In genomic region chr1:183553769-183554168, GRCh38 we compare ENCODE assay signal across 23 cellular contexts. TPM values are rescaled to one million over a fixed set of nuclear protein-coding genes. Genes with fewer than 3 reads are reported as not detected.
A peak's percentile ranks its signal among the peaks of the same experiment; 100 is the strongest.
DNase-seq lines count a peak whose midpoint lies in the region; ATAC-seq, FAIRE-seq and TF ChIP-seq lines count a peak whose summit lies in the region.
"Had no signal": no experiment of that assay in that cellular context is flagged by ENCODE, and none has a peak within 500 bp of the region (broad histone marks: within the 10 kb centered on the region; RNA-seq: fewer than 3 reads in every experiment).

No MANE protein-coding gene starts in this region.

- TF ChIP-seq CTCF in CD4-positive, alpha-beta T cell (IDR thresholded peaks at IDR 0.05): no peak
- no peak for TF ChIP-seq CTCF in GM12878 (IDR thresholded peaks at IDR 0.05 in 2 of 3, conservative IDR thresholded peaks at IDR 0.05 in 1 of 3; ENCODE audit: control insufficient read depth in 2 of 3, extremely low read depth in 1 of 3, insufficient read depth in 1 of 3, low read depth in 3 of 3, low read length in 3 of 3)

- H3K27me3 ChIP-seq in CD4-positive, alpha-beta T cell (ENCODE audit: control insufficient read depth, insufficient read depth, low read length): no peaks in the 10 kb centered on the region
- no peaks in the 10 kb centered on the region for H3K27me3 ChIP-seq in GM12878 (replicated peaks in 1 of 2; ENCODE audit: control insufficient read depth in 2 of 2, insufficient read depth in 2 of 2, low read length in 1 of 2)
- H3K27me3 ChIP-seq: body of pancreas, Peyer's patch, transverse colon had no signal

- TF ChIP-seq EP300 in GM12878 (IDR thresholded peaks at IDR 0.05; ENCODE audit: borderline replicate concordance in 1 of 2, control insufficient read depth in 1 of 2, low read depth in 2 of 2, low read length in 2 of 2): no peak

- H3K4me1 Mint-ChIP-seq in CD4-positive, alpha-beta T cell (ENCODE audit: low read depth): no peaks in the 10 kb centered on the region
- H3K4me1 Mint-ChIP-seq in naive thymus-derived CD8-positive, alpha-beta T cell: peaks cover 0 to 7% (median 1%) of the 10 kb centered on the region in 4 donors
- H3K4me1 Mint-ChIP-seq: CD4-positive, alpha-beta memory T cell; stimulated activated naive CD8-positive, alpha-beta T cell treated with anti-CD3 and anti-CD28 coated beads, Interleukin-15, amount 100 ng/mL, for 72 hours had no signal

- no peaks in the 10 kb centered on the region; the same call in 1 of the 2 replicates for H3K4me1 ChIP-seq in GM12878 (ENCODE audit: control insufficient read depth, insufficient read depth, low read length)
- H3K4me1 ChIP-seq: body of pancreas, parathyroid adenoma, Peyer's patch, transverse colon had no signal

- H3K36me3 ChIP-seq in GM12878 (ENCODE audit: control insufficient read depth in 2 of 2, insufficient read depth in 2 of 2, low read length in 1 of 2): peaks cover 16 to 46% of the 10 kb centered on the region in 2 experiments

- no peaks in the 10 kb centered on the region for H4K20me1 ChIP-seq in GM12878 (ENCODE audit: control insufficient read depth, insufficient read depth)

- 86% methylated on average over 3 of the region's 3 CpGs for WGBS in GM12878 (ENCODE audit: insufficient coverage, insufficient replicate concordance, low lambda C conversion rate, missing lambda C conversion rate)

- no peak overlapping the region for H3K4me2 ChIP-seq in GM12878 (ENCODE audit: control insufficient read depth, insufficient read depth)

- no peaks in the 10 kb centered on the region for H3K27me3 Mint-ChIP-seq in CD4-positive, alpha-beta T cell
- no peaks in the 10 kb centered on the region for H3K27me3 Mint-ChIP-seq in naive thymus-derived CD8-positive, alpha-beta T cell
- H3K27me3 Mint-ChIP-seq: CD4-positive, alpha-beta memory T cell; stimulated activated naive CD8-positive, alpha-beta T cell treated with anti-CD3 and anti-CD28 coated beads, Interleukin-15, amount 100 ng/mL, for 72 hours had no signal

- H3K9me3 ChIP-seq in CD4-positive, alpha-beta T cell (ENCODE audit: control insufficient read depth, low read length): no peaks in the 10 kb centered on the region
- no peaks in the 10 kb centered on the region for H3K9me3 ChIP-seq in GM12878 (replicated peaks; ENCODE audit: control insufficient read depth, insufficient read depth, low read length)
- H3K9me3 ChIP-seq: body of pancreas, Peyer's patch, transverse colon had no signal

- peak overlapping the region; percentile 22 for H3K27ac Mint-ChIP-seq in CD4-positive, alpha-beta T cell
- peak overlapping the region in 7 of 10 donors; percentile 4 to 86 (median 43) for H3K27ac Mint-ChIP-seq in naive thymus-derived CD8-positive, alpha-beta T cell

- FAIRE-seq in GM19239 (lab: Jason Lieb, UNC) (peak; percentile 44), GM12878 (lab: Jason Lieb, UNC) (no peak)
- FAIRE-seq: TTC549 had no signal

- CTCF ChIA-PET in CD4-positive, alpha-beta T cell (lab: Charles Lee): no interaction called here
- CTCF ChIA-PET in GM12878 (lab: Yijun Ruan, JAX): interaction anchor here (0.7 to 1.5 kb wide), 5 partner anchors 9 to 51 kb away, joined by 3 to 6 read pairs (median 3); no protein-coding TSS in a partner anchor

- H3K9ac ChIP-seq in GM12878 (ENCODE audit: control insufficient read depth, insufficient read depth, low read length): no peak overlapping the region
- H3K9ac ChIP-seq: parathyroid adenoma had no signal

- no peak for DNase-seq in CD4-positive, alpha-beta T cell
- DNase-seq in GM19239 (ENCODE audit: insufficient read length, low spot score) (no peak), GM12878 (ENCODE audit: low read depth, low spot score) (no peak), HCEC 1CT (no peak)
- no peak for DNase-seq in naive thymus-derived CD8-positive, alpha-beta T cell
- DNase-seq: activated CD4-positive, alpha-beta T cell treated with anti-CD3 and anti-CD28 coated beads for 1 hour; body of pancreas; CD4-positive, alpha-beta memory T cell; GF-D8; Kasumi-1; mesenchymal stem cell; MV-4-11; NCI-H510A treated with DMSO at 0.1 percent for 48 hours; NK-92 treated with Interleukin-12 subunit alpha and Interleukin-12 subunit beta, amount 100 ng/mL, for 24 hours; Peyer's patch; right cardiac atrium; stimulated activated CD4-positive, alpha-beta T cell treated with anti-CD3 and anti-CD28 coated beads, Interleukin-4, amount 100 ng/mL, for 24 hours; stimulated activated naive CD8-positive, alpha-beta T cell treated with anti-CD3 and anti-CD28 coated beads, Interleukin-15, amount 100 ng/mL, for 72 hours; transverse colon had no signal

- POLR2A ChIA-PET in CD4-positive, alpha-beta T cell (lab: Charles Lee): no interaction called here
- POLR2A ChIA-PET in GM12878 (lab: Charles Lee): interaction anchor here (0.6 kb wide), 1 partner anchor 27 kb away, joined by 5 read pairs; no protein-coding TSS in a partner anchor
- POLR2A ChIA-PET in naive thymus-derived CD8-positive, alpha-beta T cell (lab: Charles Lee): no interaction called here

- H3K4me3 ChIP-seq in GM12878: no peak overlapping the region
- H3K4me3 ChIP-seq: body of pancreas, Peyer's patch, transverse colon had no signal

- RAD21 ChIA-PET in GM12878 (lab: Charles Lee; ENCODE audit: unreplicated experiment): interaction anchor here (1.2 to 2.5 kb wide), 2 partner anchors 35 to 45 kb away, joined by 4 to 5 read pairs; no protein-coding TSS in a partner anchor

- peaks cover 77% of the 10 kb centered on the region for H3K36me3 Mint-ChIP-seq in CD4-positive, alpha-beta T cell (ENCODE audit: low read depth)
- peaks cover 0 to 76% (median 16%) of the 10 kb centered on the region in 3 donors for H3K36me3 Mint-ChIP-seq in naive thymus-derived CD8-positive, alpha-beta T cell

- in situ Hi-C loops in GM12878 (cut with MboI): no loop called here

- no peak for ATAC-seq in CD4-positive, alpha-beta T cell (ENCODE audit: poor library complexity)
- ATAC-seq in GM12878 (no peak), GM19463 (IDR thresholded peaks at IDR 0.05; ENCODE audit: unreplicated experiment) (no peak), GM19328 (IDR thresholded peaks at IDR 0.05; ENCODE audit: unreplicated experiment) (no peak)
- ATAC-seq in naive thymus-derived CD8-positive, alpha-beta T cell: no peak
- ATAC-seq: body of pancreas; right cardiac atrium; stimulated activated naive CD8-positive, alpha-beta T cell treated with anti-CD3 and anti-CD28 coated beads, Interleukin-15, amount 100 ng/mL, for 72 hours had no signal

- H3K79me2 ChIP-seq in GM12878 (ENCODE audit: control insufficient read depth, insufficient read depth, low read length): no peaks in the 10 kb centered on the region
- H3K79me2 ChIP-seq: parathyroid adenoma had no signal

- TF ChIP-seq POLR2A in GM12878 (IDR thresholded peaks at IDR 0.05; ENCODE audit: low read depth, low read length): no peak

- SMC1A ChIA-PET in GM12878 (lab: Charles Lee; ENCODE audit: uncharacterized antibody, unreplicated experiment): interaction anchor here (0.5 to 2.5 kb wide), 7 partner anchors 9 to 360 kb away, joined by 3 to 10 read pairs (median 4); partner anchors contain the start of gene NCF2

- H3K27ac ChIP-seq in CD4-positive, alpha-beta T cell (ENCODE audit: low read depth, low read length): no peak overlapping the region
- no peak overlapping the region for H3K27ac ChIP-seq in GM12878 (ENCODE audit: control insufficient read depth, insufficient read depth)
- H3K27ac ChIP-seq: body of pancreas, parathyroid adenoma, Peyer's patch, transverse colon had no signal

- TF ChIP-seq RAD21 in GM12878 (IDR thresholded peaks at IDR 0.05; ENCODE audit: insufficient read depth, low read depth, low read length): no peak

- H2AFZ ChIP-seq in GM12878 (ENCODE audit: control insufficient read depth, low read depth, low read length): no peak overlapping the region
- H2AFZ ChIP-seq: parathyroid adenoma had no signal

- no peaks in the 10 kb centered on the region for H3K9me3 Mint-ChIP-seq in CD4-positive, alpha-beta T cell
- H3K9me3 Mint-ChIP-seq in naive thymus-derived CD8-positive, alpha-beta T cell: no peaks in the 10 kb centered on the region
- H3K9me3 Mint-ChIP-seq: CD4-positive, alpha-beta memory T cell; stimulated activated naive CD8-positive, alpha-beta T cell treated with anti-CD3 and anti-CD28 coated beads, Interleukin-15, amount 100 ng/mL, for 72 hours had no signal

- BruUV-seq in GM12878 (replicated peaks; lab: Mats Ljungman, UMichigan): no TSS peak

- intact Hi-C loops in CD4-positive, alpha-beta T cell (cut with DNase I, micrococcal nuclease): no loop called here
- intact Hi-C loops in GM12878 (cut with micrococcal nuclease; ENCODE audit: unreplicated experiment): loop anchor here (2.0 kb wide), 1 partner anchor 69 kb away; no protein-coding TSS in a partner anchor

- H3K4me3 Mint-ChIP-seq in CD4-positive, alpha-beta T cell: no peak overlapping the region
- no peak overlapping the region for H3K4me3 Mint-ChIP-seq in naive thymus-derived CD8-positive, alpha-beta T cell
- H3K4me3 Mint-ChIP-seq: stimulated activated naive CD8-positive, alpha-beta T cell treated with anti-CD3 and anti-CD28 coated beads, Interleukin-15, amount 100 ng/mL, for 72 hours had no signal

TF ChIP-seq in GM12878, 131 proteins besides CTCF, POLR2A, EP300 and RAD21 (continues in another document):
- TF ChIP-seq SMAD5 (IDR thresholded peaks at IDR 0.05; ENCODE audit: low read depth): peak; percentile 41; the same call in 1 of the 2 replicates

RNA-seq across cellular contexts. Expression of gene NCF2, which starts 36.5 kb away (rescaled TPM):
- 1 to 10 TPM; 2.9 to 3.1 TPM for total RNA-seq in CD4-positive, alpha-beta T cell
- total RNA-seq in GM12878 (2013; cell fraction: nucleolus; rRNA removed): 173 and 175 TPM in 2 replicates
- 85.5 and 99.5 TPM in 2 replicates for total RNA-seq in GM12878 (2014; rRNA removed)
- 95.7 and 98.4 TPM in 2 replicates for total RNA-seq in GM12878 (2014; rRNA removed; fragmentation: Illumina TruSeq; extraction: Trizol)
- total RNA-seq in GM12878 (2021): 68.8 and 71.1 TPM in 2 replicates
- polyA plus RNA-seq in GM12878 (2011; ENCODE audit: low read depth): 19.4 TPM
- 256 and 273 TPM in 2 replicates for polyA plus RNA-seq in GM12878 (2011; rRNA removed)
- polyA plus RNA-seq in GM12878 (2011; cell fraction: cytosol; rRNA removed): 202 and 240 TPM in 2 replicates
- 192 and 214 TPM in 2 replicates for polyA plus RNA-seq in GM12878 (2011; cell fraction: nucleus; rRNA removed)
- polyA plus RNA-seq in GM12878 (2012): 24.9 and 29.9 TPM in 2 replicates
- polyA plus RNA-seq in GM12878 (2014; fragmentation: Illumina TruSeq; extraction: Trizol): 96.9 and 98.4 TPM in 2 replicates
- 10 to 100 TPM; 31.4 to 61.2 TPM for polyA plus RNA-seq in GM12878 (2014; fragmentation: Nextera tagmentation; extraction: Ambion mirVana)
- polyA plus RNA-seq in GM12878 (2014; rRNA removed): 82.0 and 91.3 TPM in 2 replicates
- polyA plus RNA-seq in GM12878 (2016; fragmentation: Nextera tagmentation; extraction: Ambion mirVana): 10 to 100 TPM; 43.4 to 49.1 TPM
- 214 and 342 TPM in 2 replicates for polyA minus RNA-seq in GM12878 (2011; rRNA and poly(A)+ RNA removed)
- 62.0 and 76.6 TPM in 2 replicates for polyA minus RNA-seq in GM12878 (2011; cell fraction: cytosol; rRNA and poly(A)+ RNA removed)
- polyA minus RNA-seq in GM12878 (2011; cell fraction: nucleus; rRNA and poly(A)+ RNA removed): 58.5 and 84.8 TPM in 2 replicates
- total RNA-seq in naive thymus-derived CD8-positive, alpha-beta T cell: under 1 TPM; 0.91 to 0.99 TPM
- polyA plus RNA-seq in naive thymus-derived CD8-positive, alpha-beta T cell: 1 to 10 TPM in 2 of 3 donors, not detected in 1; 1.2 to 3.4 TPM

Comparison
In these comparisons a context has a peak if more than half of its experiments do, and no peak if none do; other contexts are left out.
1. RNA of gene NCF2, which starts 36.5 kb away (total RNA-seq): 68.8 to 175 TPM in GM12878; 2.9 to 3.1 TPM in CD4-positive, alpha-beta T cell and 0.91 to 0.99 TPM in naive thymus-derived CD8-positive, alpha-beta T cell; every median in the first group is over 10 times any median in the second.